In genomic region chr19:47200530-47200929, GRCh38 we compare ENCODE assay signal across 34 cellular contexts.
"Had no signal": no experiment of that assay in that cellular context is flagged by ENCODE, and none has a peak within 500 bp of the region (broad histone marks: within the 10 kb centered on the region; RNA-seq: fewer than 3 reads in every experiment).

No MANE protein-coding gene starts in this region.

- H3K4me1 Mint-ChIP-seq: activated CD8-positive, alpha-beta memory T cell treated with anti-CD3 and anti-CD28 coated beads, Interleukin-2, amount 10 ng/mL, durations not matched to agents 7 days and 5 days; T-helper 17 cell had no signal

- H3K27ac Mint-ChIP-seq: activated B cell treated with CpG ODN at 0.5 μM for 24 hours; activated CD8-positive, alpha-beta memory T cell treated with anti-CD3 and anti-CD28 coated beads, Interleukin-2, amount 10 ng/mL, durations not matched to agents 7 days and 5 days; activated CD8-positive, alpha-beta T cell treated with anti-CD3 and anti-CD28 coated beads for 36 hours; activated naive CD4-positive, alpha-beta T cell treated with anti-CD3 and anti-CD28 coated beads, Interleukin-2, amount 10 ng/mL, durations not matched to agents 7 days and 5 days; activated naive CD8-positive, alpha-beta T cell treated with anti-CD3 and anti-CD28 coated beads, Interleukin-2, amount 10 ng/mL, durations not matched to agents 7 days and 5 days; activated T-helper 1 cell treated with anti-CD3 and anti-CD28 coated beads, Interleukin-12 subunit alpha, Interleukin-12 subunit beta, Interleukin-2, Interleukin-4 antibody, amounts not matched to agents 30 ng/mL and 10 ng/mL and 1 ng/mL, durations not matched to agents 14 hours and 24 hours and 36 hours; activated T-helper 2 cell treated with anti-CD3 and anti-CD28 coated beads, Interferon-gamma antibody, Interleukin-2, Interleukin-4, amounts not matched to agents 10 μg/mL and 5 μg/mL and 100 μg/mL, durations not matched to agents 14 hours and 24 hours and 36 hours; brain; T-helper 2 cell treated with Interferon-gamma antibody and Interleukin-4, amounts not matched to agents 5 μg/mL and 100 μg/mL, for 36 hours had no signal

- DNase-seq: activated B cell treated with CpG ODN at 0.5 μM for 24 hours; activated CD4-positive, alpha-beta T cell treated with anti-CD3 and anti-CD28 coated beads for 48 hours; activated CD4-positive, alpha-beta T cell treated with anti-CD3 and anti-CD28 coated beads, Interleukin-2, amount 50 U/mL, for 1 hour; activated CD4-positive, alpha-beta T cell treated with anti-CD3 and anti-CD28 coated beads, Interleukin-2, amount 50 U/mL, for 48 hours; activated CD8-positive, alpha-beta memory T cell treated with anti-CD3 and anti-CD28 coated beads, Interleukin-2, amount 10 ng/mL, durations not matched to agents 7 days and 5 days; activated CD8-positive, alpha-beta memory T cell treated with anti-CD3 and anti-CD28 coated beads, Interleukin-2, amount 50 U/mL, for 4 hours; activated CD8-positive, alpha-beta T cell treated with anti-CD3 and anti-CD28 coated beads for 36 hours; activated effector memory CD4-positive, alpha-beta T cell treated with anti-CD3 and anti-CD28 coated beads, Interleukin-2, amount 50 U/mL, for 16 hours; activated naive CD4-positive, alpha-beta T cell; activated naive CD4-positive, alpha-beta T cell treated with anti-CD3 and anti-CD28 coated beads, Interleukin-2, amount 10 ng/mL, durations not matched to agents 7 days and 5 days; activated naive CD8-positive, alpha-beta T cell treated with anti-CD3 and anti-CD28 coated beads, Interleukin-2, amount 10 ng/mL, durations not matched to agents 7 days and 5 days; activated T-cell treated with anti-CD3 and anti-CD28 coated beads, Interleukin-2, amount 50 U/mL, for 1 hour; activated T-cell treated with anti-CD3 and anti-CD28 coated beads, Interleukin-2, amount 50 U/mL, for 48 hours; central memory CD4-positive, alpha-beta T cell; cerebellar nuclear complex; colonic mucosa; effector CD8-positive, alpha-beta T cell; foreskin fibroblast; gastrocnemius medialis; glutamatergic neuron; heart left ventricle; T-helper 17 cell; T1000; WERI-Rb-1 had no signal

- H3K36me3 ChIP-seq: breast epithelium had no signal

- H3K27me3 Mint-ChIP-seq: activated B cell treated with CpG ODN at 0.5 μM for 24 hours; activated CD8-positive, alpha-beta memory T cell treated with anti-CD3 and anti-CD28 coated beads, Interleukin-2, amount 10 ng/mL, durations not matched to agents 7 days and 5 days; activated CD8-positive, alpha-beta T cell treated with anti-CD3 and anti-CD28 coated beads for 36 hours; activated naive CD4-positive, alpha-beta T cell treated with anti-CD3 and anti-CD28 coated beads, Interleukin-2, amount 10 ng/mL, durations not matched to agents 7 days and 5 days; activated naive CD8-positive, alpha-beta T cell treated with anti-CD3 and anti-CD28 coated beads, Interleukin-2, amount 10 ng/mL, durations not matched to agents 7 days and 5 days; brain; T-helper 17 cell had no signal

- H3K4me3 Mint-ChIP-seq: activated B cell treated with CpG ODN at 0.5 μM for 24 hours; activated CD8-positive, alpha-beta memory T cell treated with anti-CD3 and anti-CD28 coated beads, Interleukin-2, amount 10 ng/mL, durations not matched to agents 7 days and 5 days; activated CD8-positive, alpha-beta T cell treated with anti-CD3 and anti-CD28 coated beads for 36 hours; activated naive CD4-positive, alpha-beta T cell treated with anti-CD3 and anti-CD28 coated beads, Interleukin-2, amount 10 ng/mL, durations not matched to agents 7 days and 5 days; activated naive CD8-positive, alpha-beta T cell treated with anti-CD3 and anti-CD28 coated beads, Interleukin-2, amount 10 ng/mL, durations not matched to agents 7 days and 5 days; activated T-helper 1 cell treated with anti-CD3 and anti-CD28 coated beads, Interleukin-12 subunit alpha, Interleukin-12 subunit beta, Interleukin-2, Interleukin-4 antibody, amounts not matched to agents 30 ng/mL and 10 ng/mL and 1 ng/mL, durations not matched to agents 14 hours and 24 hours and 36 hours; brain; T-helper 17 cell; T-helper 2 cell treated with Interferon-gamma antibody and Interleukin-4, amounts not matched to agents 5 μg/mL and 100 μg/mL, for 36 hours had no signal

- H3K27ac ChIP-seq: ascending aorta, breast epithelium, cardiac muscle cell, colonic mucosa, gastrocnemius medialis, WERI-Rb-1 had no signal

- H3K4me1 ChIP-seq: ascending aorta, breast epithelium, colonic mucosa, gastrocnemius medialis had no signal

- H3K9me3 ChIP-seq: ascending aorta, breast epithelium, colonic mucosa, gastrocnemius medialis, heart left ventricle had no signal

- H3K9me3 Mint-ChIP-seq: activated B cell treated with CpG ODN at 0.5 μM for 24 hours; activated CD8-positive, alpha-beta T cell treated with anti-CD3 and anti-CD28 coated beads for 36 hours; activated naive CD4-positive, alpha-beta T cell treated with anti-CD3 and anti-CD28 coated beads, Interleukin-2, amount 10 ng/mL, durations not matched to agents 7 days and 5 days; activated naive CD4-positive, alpha-beta T cell treated with anti-CD3 and anti-CD28 coated beads, Interleukin-2, amount 50 U/mL, for 72 hours; activated naive CD8-positive, alpha-beta T cell treated with anti-CD3 and anti-CD28 coated beads, Interleukin-2, amount 10 ng/mL, durations not matched to agents 7 days and 5 days; activated T-helper 1 cell treated with anti-CD3 and anti-CD28 coated beads, Interleukin-12 subunit alpha, Interleukin-12 subunit beta, Interleukin-2, Interleukin-4 antibody, amounts not matched to agents 30 ng/mL and 10 ng/mL and 1 ng/mL, durations not matched to agents 14 hours and 24 hours and 36 hours; activated T-helper 2 cell treated with anti-CD3 and anti-CD28 coated beads, Interferon-gamma antibody, Interleukin-2, Interleukin-4, amounts not matched to agents 10 μg/mL and 5 μg/mL and 100 μg/mL, durations not matched to agents 14 hours and 24 hours and 36 hours; brain; T-helper 2 cell treated with Interferon-gamma antibody and Interleukin-4, amounts not matched to agents 5 μg/mL and 100 μg/mL, for 36 hours had no signal

- ATAC-seq: activated CD4-positive, CD25-positive, alpha-beta regulatory T cell treated with anti-CD3 and anti-CD28 coated beads, Interleukin-2, amount 50 U/mL, for 24 hours; activated CD8-positive, alpha-beta memory T cell treated with anti-CD3 and anti-CD28 coated beads, Interleukin-2, amount 10 ng/mL, durations not matched to agents 7 days and 5 days; activated CD8-positive, alpha-beta T cell treated with anti-CD3 and anti-CD28 coated beads for 36 hours; activated naive CD4-positive, alpha-beta T cell treated with anti-CD3 and anti-CD28 coated beads, Interleukin-2, amount 50 U/mL, for 72 hours; esophagus mucosa; gastrocnemius medialis; heart left ventricle; T-helper 17 cell had no signal

- H3K4me3 ChIP-seq: ascending aorta, breast epithelium, cardiac muscle cell, colonic mucosa, gastrocnemius medialis, heart left ventricle had no signal
